Comparison of ENCODE assay signal across 1 cellular context in the genomic region with DNA sequence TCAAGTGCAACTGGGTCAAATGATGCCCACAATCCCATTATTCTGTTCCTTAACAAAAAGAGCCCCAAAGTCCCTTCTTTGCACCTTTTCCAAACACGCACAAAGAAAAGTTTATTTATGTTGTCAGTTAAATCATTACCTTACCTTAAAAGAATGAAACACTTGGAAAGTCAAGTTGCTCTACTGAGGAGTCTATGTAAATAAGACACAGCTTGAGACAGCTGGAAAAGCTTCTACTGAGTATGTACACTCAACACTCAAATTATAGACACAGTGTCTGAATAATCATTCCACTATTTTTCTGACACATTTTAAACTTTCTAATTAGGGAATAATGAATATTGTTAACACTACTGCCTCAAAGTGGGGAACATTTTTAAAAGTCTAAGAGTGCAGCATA.
TF ChIP-seq lines count a peak whose summit lies in the region.

No MANE protein-coding gene starts in this region.

TF ChIP-seq in endothelial cell of umbilical vein, 7 proteins besides CTCF, POLR2A, EP300 and RAD21:
- TF ChIP-seq EZH2 (IDR thresholded peaks at IDR 0.05; ENCODE audit: borderline replicate concordance, low read depth, low read length, severe bottlenecking) (no peak), FOS (IDR thresholded peaks at IDR 0.05; ENCODE audit: borderline replicate concordance, insufficient read depth, low read length) (no peak), GATA2 (IDR thresholded peaks at IDR 0.05; ENCODE audit: insufficient read depth, insufficient read length, low read depth, low read length) (no peak), JUN (IDR thresholded peaks at IDR 0.05; ENCODE audit: borderline replicate concordance, insufficient read depth, insufficient read length, low read depth) (no peak), POLR2AphosphoS5 (IDR thresholded peaks at IDR 0.05; ENCODE audit: insufficient read depth, low read depth, low read length) (no peak), MYC (IDR thresholded peaks at IDR 0.05; ENCODE audit: low read depth, low read length) (no peak)
- TF ChIP-seq, protein P1, sequence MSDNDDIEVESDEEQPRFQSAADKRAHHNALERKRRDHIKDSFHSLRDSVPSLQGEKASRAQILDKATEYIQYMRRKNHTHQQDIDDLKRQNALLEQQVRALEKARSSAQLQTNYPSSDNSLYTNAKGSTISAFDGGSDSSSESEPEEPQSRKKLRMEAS (IDR thresholded peaks at IDR 0.05; ENCODE audit: insufficient read depth, insufficient read length), result no peak
